ENCODE assay signal across 20 cellular contexts in the genomic region with DNA sequence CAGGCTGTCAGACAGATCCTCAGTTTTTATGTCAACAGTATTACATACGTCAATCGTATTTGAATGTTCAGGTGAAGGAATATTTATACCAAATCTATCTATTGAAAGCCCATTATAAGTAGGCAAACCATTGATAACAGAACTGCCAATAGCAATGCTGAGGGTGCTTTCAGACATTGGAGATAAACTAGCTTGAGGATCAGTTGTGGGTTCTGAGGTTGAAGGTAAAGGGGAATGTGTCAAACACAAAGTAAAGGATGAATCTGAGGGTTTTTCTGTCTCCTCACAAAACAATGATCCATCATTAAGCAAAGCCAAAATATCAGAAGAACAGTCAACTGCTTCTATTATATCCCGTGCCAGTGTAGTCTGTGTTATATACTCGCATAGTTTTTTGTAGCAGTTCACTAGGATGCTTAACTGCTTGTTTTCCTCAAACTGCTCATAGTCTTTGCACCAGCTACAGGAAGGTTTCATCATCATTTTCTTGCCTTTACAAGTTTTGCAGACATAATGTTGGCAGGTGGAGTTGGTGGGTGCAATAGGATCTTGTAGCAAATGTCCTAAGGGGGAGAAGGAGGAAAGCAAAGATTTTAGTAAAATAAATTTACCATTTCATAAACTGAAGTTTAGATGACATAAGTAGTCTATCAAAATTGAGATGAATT. TPM values are rescaled to one million over a fixed set of nuclear protein-coding genes. Genes with fewer than 3 reads are reported as not detected.
DNase-seq lines count a peak whose midpoint lies in the region; ATAC-seq and TF ChIP-seq lines count a peak whose summit lies in the region.
"Had no signal": no experiment of that assay in that cellular context is flagged by ENCODE, and none has a peak within 500 bp of the region (broad histone marks: within the 10 kb centered on the region; RNA-seq: fewer than 3 reads in every experiment).

No MANE protein-coding gene starts in this region.

- intact Hi-C loops in MCF 10A (cut with micrococcal nuclease), result no loop called here
- intact Hi-C loops in mammary epithelial cell (cut with micrococcal nuclease), result no loop called here

- POLR2A ChIA-PET in MCF 10A (lab: Yijun Ruan, JAX), result interaction anchor here (0.6 to 1.2 kb wide), 4 partner anchors 21 to 49 kb away, joined by 3 to 5 read pairs (median 4); no protein-coding TSS in a partner anchor

- peaks cover 98% of the 10 kb centered on the region for H3K79me2 ChIP-seq in mammary epithelial cell (ENCODE audit: insufficient read depth, low read length)

- no peaks in the 10 kb centered on the region for H3K9me3 Mint-ChIP-seq in MCF 10A (ENCODE audit: unreplicated experiment)
- H3K9me3 Mint-ChIP-seq in effector memory CD8-positive, alpha-beta T cell, result no peaks in the 10 kb centered on the region
- no peaks in the 10 kb centered on the region for H3K9me3 Mint-ChIP-seq in stimulated activated naive CD8-positive, alpha-beta T cell treated with anti-CD3 and anti-CD28 coated beads, Interleukin-15, amount 100 ng/mL, for 72 hours

- H3K27me3 ChIP-seq in mammary epithelial cell (ENCODE audit: insufficient read depth, low read length) (no peaks in the 10 kb centered on the region), RWPE2 (ENCODE audit: insufficient read depth, poor library complexity, severe bottlenecking) (no peaks in the 10 kb centered on the region)
- H3K27me3 ChIP-seq: ascending aorta had no signal

- H4K20me1 ChIP-seq in mammary epithelial cell (ENCODE audit: insufficient read depth, low read length), result no peaks in the 10 kb centered on the region

- H3K9ac ChIP-seq in mammary epithelial cell (ENCODE audit: insufficient read depth, low read length), result no peak overlapping the region

- in situ Hi-C loops in mammary epithelial cell (cut with MboI; ENCODE audit: low sequenced_read_pairs in 2 of 2), result no loop called here

- DNase-seq in MCF 10A (ENCODE audit: unreplicated experiment), result peak; percentile 20
- no peak for DNase-seq in mammary epithelial cell
- DNase-seq in RWPE2 (ENCODE audit: low spot score), result no peak
- no peak for DNase-seq in effector memory CD8-positive, alpha-beta T cell
- DNase-seq in stimulated activated naive CD8-positive, alpha-beta T cell treated with anti-CD3 and anti-CD28 coated beads, Interleukin-15, amount 100 ng/mL, for 72 hours, result no peak
- no peak for DNase-seq in NOMO-1 treated with DMSO at 0.1 percent for 48 hours (lab: John Stamatoyannopoulos, UW; ENCODE audit: unreplicated experiment)
- no peak for DNase-seq in DMS53 treated with DMSO at 0.1 percent for 48 hours (lab: John Stamatoyannopoulos, UW; ENCODE audit: unreplicated experiment)
- no peak for DNase-seq in inferior parietal cortex (ENCODE audit: extremely low spot score)
- DNase-seq: COR-L47; effector memory CD4-positive, alpha-beta T cell; glutamatergic neuron; KBM-7; left ventricle myocardium inferior; mucosa of descending colon; NCI-H1048; NCI-H2081 treated with DMSO at 0.1 percent for 48 hours; NCI-H524; retina had no signal

- dilution Hi-C loops in mammary epithelial cell (cut with HindIII; ENCODE audit: low sequenced_read_pairs), result no loop called here

- BruUV-seq in MCF 10A (replicated peaks; lab: Mats Ljungman, UMichigan), result no TSS peak
- no TSS peak for BruUV-seq in mammary epithelial cell (replicated peaks; lab: Mats Ljungman, UMichigan)

- no peak overlapping the region for H2AFZ ChIP-seq in mammary epithelial cell (ENCODE audit: low read depth, low read length)

- H3K36me3 ChIP-seq in mammary epithelial cell (ENCODE audit: insufficient read depth, low read length) (peaks cover 8% of the 10 kb centered on the region), RWPE2 (ENCODE audit: low read depth) (peaks cover 41% of the 10 kb centered on the region)

- no peak overlapping the region for H3K4me3 Mint-ChIP-seq in MCF 10A (ENCODE audit: unreplicated experiment)
- no peak overlapping the region for H3K4me3 Mint-ChIP-seq in effector memory CD8-positive, alpha-beta T cell
- no peak overlapping the region for H3K4me3 Mint-ChIP-seq in stimulated activated naive CD8-positive, alpha-beta T cell treated with anti-CD3 and anti-CD28 coated beads, Interleukin-15, amount 100 ng/mL, for 72 hours

- H3K27ac Mint-ChIP-seq in MCF 10A (ENCODE audit: low read depth, unreplicated experiment), result peak overlapping the region; percentile 33
- H3K27ac Mint-ChIP-seq in effector memory CD8-positive, alpha-beta T cell, result peak overlapping the region; percentile 32 to 61
- peak overlapping the region in 1 of 2 donors; percentile 54 for H3K27ac Mint-ChIP-seq in stimulated activated naive CD8-positive, alpha-beta T cell treated with anti-CD3 and anti-CD28 coated beads, Interleukin-15, amount 100 ng/mL, for 72 hours

- H3K27ac ChIP-seq in mammary epithelial cell (ENCODE audit: insufficient read depth, low read depth, low read length) (no peak overlapping the region), RWPE2 (ENCODE audit: poor library complexity, severe bottlenecking) (peak overlapping the region; percentile 52)
- H3K27ac ChIP-seq: ascending aorta, left ventricle myocardium inferior, thoracic aorta had no signal

- H3K4me1 Mint-ChIP-seq in MCF 10A (ENCODE audit: insufficient read depth, unreplicated experiment), result peaks cover 49% of the 10 kb centered on the region
- peaks cover 45 to 73% of the 10 kb centered on the region in 2 donors for H3K4me1 Mint-ChIP-seq in effector memory CD8-positive, alpha-beta T cell (ENCODE audit: low read depth in 2 of 2)
- H3K4me1 Mint-ChIP-seq in stimulated activated naive CD8-positive, alpha-beta T cell treated with anti-CD3 and anti-CD28 coated beads, Interleukin-15, amount 100 ng/mL, for 72 hours, result peaks cover 83% of the 10 kb centered on the region

- peak; percentile 52 for ATAC-seq in RWPE2 (ENCODE audit: low read depth)
- ATAC-seq in effector memory CD8-positive, alpha-beta T cell (replicated peaks), result no peak
- peak; percentile 20 for ATAC-seq in stimulated activated naive CD8-positive, alpha-beta T cell treated with anti-CD3 and anti-CD28 coated beads, Interleukin-15, amount 100 ng/mL, for 72 hours
- ATAC-seq: mucosa of descending colon had no signal

- H3K9me3 ChIP-seq in mammary epithelial cell (replicated peaks; ENCODE audit: insufficient read depth, low read length) (no peaks in the 10 kb centered on the region), RWPE2 (ENCODE audit: severe bottlenecking) (no peaks in the 10 kb centered on the region)
- H3K9me3 ChIP-seq: ascending aorta, left ventricle myocardium inferior, mucosa of descending colon, thoracic aorta had no signal

- WGBS in mammary epithelial cell (ENCODE audit: low coverage, missing lambda C conversion rate), result 51% methylated on average over 4 of the region's 4 CpGs

- H3K4me3 ChIP-seq in mammary epithelial cell (replicated peaks in 1 of 3; ENCODE audit: insufficient read depth in 1 of 3, low read depth in 2 of 3, low read length in 3 of 3) (no peak overlapping the region), RWPE2 (ENCODE audit: severe bottlenecking) (no peak overlapping the region)
- H3K4me3 ChIP-seq: ascending aorta, left ventricle myocardium inferior, mucosa of descending colon, thoracic aorta had no signal

- peaks cover 33% of the 10 kb centered on the region for H3K36me3 Mint-ChIP-seq in MCF 10A (ENCODE audit: insufficient read depth, unreplicated experiment)
- H3K36me3 Mint-ChIP-seq in effector memory CD8-positive, alpha-beta T cell (ENCODE audit: insufficient read depth), result peaks cover 63% of the 10 kb centered on the region

- H3K27me3 Mint-ChIP-seq in MCF 10A (ENCODE audit: insufficient read depth, unreplicated experiment), result no peaks in the 10 kb centered on the region
- H3K27me3 Mint-ChIP-seq in effector memory CD8-positive, alpha-beta T cell, result no peaks in the 10 kb centered on the region
- H3K27me3 Mint-ChIP-seq in stimulated activated naive CD8-positive, alpha-beta T cell treated with anti-CD3 and anti-CD28 coated beads, Interleukin-15, amount 100 ng/mL, for 72 hours, result no peaks in the 10 kb centered on the region

- H3K4me1 ChIP-seq in mammary epithelial cell (ENCODE audit: insufficient read depth, low read length) (peaks cover 33% of the 10 kb centered on the region), RWPE2 (ENCODE audit: insufficient read depth, poor library complexity, severe bottlenecking) (peaks cover 43% of the 10 kb centered on the region)

- CTCF ChIA-PET in MCF 10A (lab: Yijun Ruan, JAX), result interaction anchor here (0.6 kb wide), 1 partner anchor 51 kb away, joined by 3 read pairs; no protein-coding TSS in a partner anchor
- CTCF ChIA-PET in mammary epithelial cell (lab: Charles Lee; ENCODE audit: low non-redundant PET), result no interaction called here

- no peak for TF ChIP-seq CTCF in MCF 10A (IDR thresholded peaks at IDR 0.05; ENCODE audit: unreplicated experiment)
- no peak for TF ChIP-seq CTCF in mammary epithelial cell (conservative IDR thresholded peaks at IDR 0.05 in 1 of 2, IDR thresholded peaks at IDR 0.05 in 1 of 2; ENCODE audit: extremely low read depth in 1 of 2, insufficient read depth in 1 of 2, low read depth in 1 of 2, low read length in 2 of 2)
- TF ChIP-seq CTCF in RWPE2 (IDR thresholded peaks at IDR 0.05; ENCODE audit: poor library complexity, severe bottlenecking), result no peak

- H3K4me2 ChIP-seq in mammary epithelial cell (ENCODE audit: insufficient read depth, low read depth, low read length), result no peak overlapping the region

RNA-seq across cellular contexts. Expression of a gene that starts 43.8 kb away (rescaled TPM):
- total RNA-seq in MCF 10A (2022), result 24.6 and 33.4 TPM in 2 replicates
- 10 to 100 TPM; 15.2 to 20.7 TPM for total RNA-seq in mammary epithelial cell
- 9.3 TPM for polyA plus RNA-seq in mammary epithelial cell
- polyA minus RNA-seq in mammary epithelial cell, result 37.2 TPM
